27 cellular contexts compared by ENCODE assay signal in genomic region chr10:125249948-125250347, GRCh38.
"Had no signal": no experiment of that assay in that cellular context is flagged by ENCODE, and none has a peak within 500 bp of the region (broad histone marks: within the 10 kb centered on the region; RNA-seq: fewer than 3 reads in every experiment).

No MANE protein-coding gene starts in this region.

- H3K4me3 ChIP-seq: colonic mucosa, coronary artery, dorsolateral prefrontal cortex, esophagus muscularis mucosa, esophagus squamous epithelium, gastrocnemius medialis, gastroesophageal sphincter, heart left ventricle, heart right ventricle had no signal

- DNase-seq: colonic mucosa; cortex of kidney; dermis blood vessel endothelial cell; dorsolateral prefrontal cortex; effector CD4-positive, alpha-beta T cell; effector CD8-positive, alpha-beta T cell; effector memory CD4-positive, alpha-beta T cell; effector memory CD8-positive, alpha-beta T cell; endodermal cell; erythroblast; esophagus squamous epithelium; foreskin fibroblast; foreskin keratinocyte; foreskin melanocyte; gastrocnemius medialis; glutamatergic neuron; head of caudate nucleus; heart left ventricle; heart right ventricle had no signal

- FAIRE-seq: colon, endometrium, endothelial cell of umbilical vein, frontal cortex had no signal

- H3K27me3 ChIP-seq: colonic mucosa, foreskin keratinocyte, gastrocnemius medialis had no signal

- H3K27ac Mint-ChIP-seq: dendritic cell treated with granulocyte-macrophage colony-stimulating factor and Interleukin-4, amounts not matched to agents 40 ng/mL and 50 ng/mL, for 4 days; effector memory CD8-positive, alpha-beta T cell; endodermal cell had no signal

- H3K36me3 ChIP-seq: colonic mucosa, esophagus muscularis mucosa, esophagus squamous epithelium, gastrocnemius medialis, gastroesophageal sphincter, heart left ventricle, heart right ventricle had no signal

- H3K4me3 Mint-ChIP-seq: dendritic cell treated with granulocyte-macrophage colony-stimulating factor and Interleukin-4, amounts not matched to agents 40 ng/mL and 50 ng/mL, for 4 days; effector memory CD8-positive, alpha-beta T cell; endodermal cell had no signal
